In genomic region chr2:170711196-170711773, GRCh38 we compare ENCODE assay signal across 20 cellular contexts. TPM values are rescaled to one million over a fixed set of nuclear protein-coding genes. Genes with fewer than 3 reads are reported as not detected.
A peak's percentile ranks its signal among the peaks of the same experiment; 100 is the strongest.
DNase-seq lines count a peak whose midpoint lies in the region; ATAC-seq and TF ChIP-seq lines count a peak whose summit lies in the region.
"Had no signal": no experiment of that assay in that cellular context is flagged by ENCODE, and none has a peak within 500 bp of the region (broad histone marks: within the 10 kb centered on the region; RNA-seq: fewer than 3 reads in every experiment).

No MANE protein-coding gene starts in this region.

- peak overlapping the region; percentile 73 for H3K4me2 ChIP-seq in mesenchymal stem cell (ENCODE audit: low read length, poor library complexity, severe bottlenecking)

- H2BK15ac ChIP-seq in mesenchymal stem cell (ENCODE audit: low read depth, poor library complexity, severe bottlenecking): peak overlapping the region; percentile 52

- no peak overlapping the region for H4K91ac ChIP-seq in mesenchymal stem cell (ENCODE audit: low read length)

- no peak overlapping the region for H3K4ac ChIP-seq in mesenchymal stem cell (ENCODE audit: low read depth in 1 of 2, low read length in 2 of 2)

- no peak overlapping the region for H2AK5ac ChIP-seq in mesenchymal stem cell (ENCODE audit: low read length, severe bottlenecking)

- H3K9me3 Mint-ChIP-seq in T-helper 2 cell treated with Interferon-gamma antibody and Interleukin-4, amounts not matched to agents 5 μg/mL and 100 μg/mL, for 36 hours: no peaks in the 10 kb centered on the region
- no peaks in the 10 kb centered on the region for H3K9me3 Mint-ChIP-seq in WTC11
- H3K9me3 Mint-ChIP-seq in stimulated activated naive B cell treated with anti-CD40 and anti-IgM and Interleukin-4, amounts not matched to agents 10 μg/mL and 1 μg/mL and 100 μg/mL, for 72 hours: peaks cover 3% of the 10 kb centered on the region in 2 donors

- H2BK12ac ChIP-seq in mesenchymal stem cell (ENCODE audit: low read length in 2 of 2): no peak overlapping the region

- no peak overlapping the region for H3K23ac ChIP-seq in mesenchymal stem cell (ENCODE audit: low read length in 2 of 2)

- no peak overlapping the region for H2BK120ac ChIP-seq in mesenchymal stem cell (ENCODE audit: low read depth, low read length)

- TF ChIP-seq CTCF in WTC11 (IDR thresholded peaks at IDR 0.05): no peak

- 4% methylated on average over 8 of the region's 9 CpGs for WGBS in mesenchymal stem cell

- no peaks in the 10 kb centered on the region for H3K79me1 ChIP-seq in mesenchymal stem cell (replicated peaks; ENCODE audit: low read length, poor library complexity, severe bottlenecking)

- no peak overlapping the region for H3K27ac Mint-ChIP-seq in T-helper 2 cell treated with Interferon-gamma antibody and Interleukin-4, amounts not matched to agents 5 μg/mL and 100 μg/mL, for 36 hours
- no peak overlapping the region for H3K27ac Mint-ChIP-seq in WTC11
- H3K27ac Mint-ChIP-seq in stimulated activated naive B cell treated with anti-CD40 and anti-IgM and Interleukin-4, amounts not matched to agents 10 μg/mL and 1 μg/mL and 100 μg/mL, for 72 hours: peak overlapping the region; percentile 56
- H3K27ac Mint-ChIP-seq: T-helper 17 cell had no signal

- POLR2A ChIA-PET in WTC11 (lab: Charles Lee): interaction anchor here (0.8 kb wide), 1 partner anchor 299 kb away, joined by 3 read pairs; no protein-coding TSS in a partner anchor

- H2BK5ac ChIP-seq in mesenchymal stem cell (ENCODE audit: low read depth, low read length, poor library complexity, severe bottlenecking): no peak overlapping the region

- peaks cover 80 to 91% of the 10 kb centered on the region in 2 experiments for H3K27me3 ChIP-seq in mesenchymal stem cell (ENCODE audit: control insufficient read depth in 1 of 2, insufficient read depth in 1 of 2, low read length in 2 of 2)

- DNase-seq in T-helper 2 cell treated with Interferon-gamma antibody and Interleukin-4, amounts not matched to agents 5 μg/mL and 100 μg/mL, for 36 hours (ENCODE audit: low spot score): no peak
- DNase-seq in T-helper 2 cell: no peak
- DNase-seq in WTC11 (ENCODE audit: low spot score): no peak
- no peak for DNase-seq in mesenchymal stem cell
- DNase-seq in stimulated activated naive B cell treated with anti-CD40 and anti-IgM and Interleukin-4, amounts not matched to agents 10 μg/mL and 1 μg/mL and 100 μg/mL, for 72 hours: no peak
- no peak for DNase-seq in NCI-H345 treated with DMSO at 0.1 percent for 48 hours (lab: John Stamatoyannopoulos, UW; ENCODE audit: unreplicated experiment)
- DNase-seq: activated CD4-positive, CD25-positive, alpha-beta regulatory T cell treated with anti-CD3 and anti-CD28 coated beads, Interleukin-2, amount 50 U/mL, for 72 hours; esophagus squamous epithelium; spleen; T-helper 17 cell had no signal

- H3K9ac ChIP-seq in mesenchymal stem cell (ENCODE audit: low read length): no peak overlapping the region

- H3K27ac ChIP-seq in mesenchymal stem cell (ENCODE audit: low read length, poor library complexity, severe bottlenecking): no peak overlapping the region
- H3K27ac ChIP-seq: body of pancreas, esophagus squamous epithelium, spleen, upper lobe of left lung had no signal

- H3K4me3 Mint-ChIP-seq in T-helper 2 cell treated with Interferon-gamma antibody and Interleukin-4, amounts not matched to agents 5 μg/mL and 100 μg/mL, for 36 hours: peak overlapping the region; percentile 47
- H3K4me3 Mint-ChIP-seq in WTC11: peak overlapping the region; percentile 69
- no peak overlapping the region for H3K4me3 Mint-ChIP-seq in stimulated activated naive B cell treated with anti-CD40 and anti-IgM and Interleukin-4, amounts not matched to agents 10 μg/mL and 1 μg/mL and 100 μg/mL, for 72 hours

- H3K9me3 ChIP-seq in mesenchymal stem cell (ENCODE audit: control insufficient read depth, low read length): no peaks in the 10 kb centered on the region
- H3K9me3 ChIP-seq: body of pancreas, esophagus squamous epithelium, spleen, upper lobe of left lung had no signal

- peaks cover 34% of the 10 kb centered on the region for H3K4me1 ChIP-seq in mesenchymal stem cell (ENCODE audit: control insufficient read depth, insufficient read depth, low read depth, low read length)

- no peak overlapping the region for H3K14ac ChIP-seq in mesenchymal stem cell (ENCODE audit: low read length in 2 of 2)

- ATAC-seq in WTC11 (no peak), GM18502 (IDR thresholded peaks at IDR 0.05; ENCODE audit: poor library complexity, unreplicated experiment) (no peak), GM21447 (IDR thresholded peaks at IDR 0.05; ENCODE audit: unreplicated experiment) (no peak)
- no peak for ATAC-seq in stimulated activated naive B cell treated with anti-CD40 and anti-IgM and Interleukin-4, amounts not matched to agents 10 μg/mL and 1 μg/mL and 100 μg/mL, for 72 hours (replicated peaks)
- ATAC-seq: body of pancreas, K562, Right ventricle myocardium inferior, T-helper 17 cell had no signal

- peaks cover 25% of the 10 kb centered on the region for H3K4me1 Mint-ChIP-seq in T-helper 2 cell treated with Interferon-gamma antibody and Interleukin-4, amounts not matched to agents 5 μg/mL and 100 μg/mL, for 36 hours (ENCODE audit: low read depth)
- H3K4me1 Mint-ChIP-seq in WTC11: peaks cover 51% of the 10 kb centered on the region
- peaks cover 17 to 23% of the 10 kb centered on the region in 2 donors for H3K4me1 Mint-ChIP-seq in stimulated activated naive B cell treated with anti-CD40 and anti-IgM and Interleukin-4, amounts not matched to agents 10 μg/mL and 1 μg/mL and 100 μg/mL, for 72 hours

- H3K27me3 Mint-ChIP-seq in T-helper 2 cell treated with Interferon-gamma antibody and Interleukin-4, amounts not matched to agents 5 μg/mL and 100 μg/mL, for 36 hours (ENCODE audit: low read depth): peaks cover 76% of the 10 kb centered on the region
- peaks cover 100% of the 10 kb centered on the region for H3K27me3 Mint-ChIP-seq in WTC11 (ENCODE audit: low read depth)
- peaks cover 58 to 76% of the 10 kb centered on the region in 2 donors for H3K27me3 Mint-ChIP-seq in stimulated activated naive B cell treated with anti-CD40 and anti-IgM and Interleukin-4, amounts not matched to agents 10 μg/mL and 1 μg/mL and 100 μg/mL, for 72 hours

- H3K36me3 Mint-ChIP-seq in T-helper 2 cell treated with Interferon-gamma antibody and Interleukin-4, amounts not matched to agents 5 μg/mL and 100 μg/mL, for 36 hours (ENCODE audit: low read depth): no peaks in the 10 kb centered on the region
- peaks cover 2% of the 10 kb centered on the region; the same call in 1 of the 2 replicates for H3K36me3 Mint-ChIP-seq in WTC11
- H3K36me3 Mint-ChIP-seq in stimulated activated naive B cell treated with anti-CD40 and anti-IgM and Interleukin-4, amounts not matched to agents 10 μg/mL and 1 μg/mL and 100 μg/mL, for 72 hours: peaks cover 2 to 3% of the 10 kb centered on the region in 2 donors

- H3K4me3 ChIP-seq in mesenchymal stem cell (ENCODE audit: insufficient read depth in 1 of 2, low read depth in 1 of 2, low read length in 2 of 2): no peak overlapping the region
- H3K4me3 ChIP-seq: body of pancreas, K562, upper lobe of left lung had no signal

- H4K8ac ChIP-seq in mesenchymal stem cell (ENCODE audit: low read length): no peak overlapping the region

- no peak overlapping the region for H2AFZ ChIP-seq in mesenchymal stem cell (ENCODE audit: low read depth, low read length)

- H3K36me3 ChIP-seq in mesenchymal stem cell (ENCODE audit: control insufficient read depth in 1 of 2, insufficient read depth in 2 of 2, low read depth in 1 of 2, low read length in 2 of 2): no peaks in the 10 kb centered on the region
- H3K36me3 ChIP-seq: esophagus squamous epithelium, spleen, upper lobe of left lung had no signal

- CTCF ChIA-PET in WTC11 (lab: Charles Lee): interaction anchor here (1.1 to 7.4 kb wide), 6 partner anchors 10 to 350 kb away, joined by 3 to 92 read pairs (median 4); partner anchors contain the start of gene GAD1

- no peak overlapping the region for H3K18ac ChIP-seq in mesenchymal stem cell (ENCODE audit: low read depth in 1 of 2, low read length in 2 of 2)

TF ChIP-seq in WTC11, 78 proteins besides CTCF, POLR2A, EP300 and RAD21:
- TF ChIP-seq ZNF219 (CRISPR knock-in tag; IDR thresholded peaks at IDR 0.05; ENCODE audit: borderline replicate concordance) (no peak), ETV6 (CRISPR knock-in tag; IDR thresholded peaks at IDR 0.05) (peak; percentile 6; the same call in 1 of the 2 replicates)

RNA-seq across cellular contexts. Expression of gene SP5, which starts 3.9 kb away (rescaled TPM):
- total RNA-seq in WTC11 (2021): 1.7 to 9.7 TPM (median 7.0 TPM) in 3 replicates
- polyA plus RNA-seq in mesenchymal stem cell (2013, experiment 1 of 2): not detected
- not detected for polyA plus RNA-seq in mesenchymal stem cell (2013, experiment 2 of 2)
- total RNA-seq: A673, dermis microvascular lymphatic vessel endothelial cell, mononuclear cell, spleen, T-helper 17 cell had no signal

RNA-seq across cellular contexts. Expression of gene ERICH2, which starts 58.9 kb away (rescaled TPM):
- total RNA-seq in WTC11 (2021): 1.1 to 1.6 TPM (median 1.1 TPM) in 3 replicates
- 0.28 TPM for polyA plus RNA-seq in mesenchymal stem cell (2013, experiment 1 of 2)
- not detected for polyA plus RNA-seq in mesenchymal stem cell (2013, experiment 2 of 2)
- total RNA-seq: A673, body of pancreas, Daoy, dermis microvascular lymphatic vessel endothelial cell, esophagus squamous epithelium, mononuclear cell, Right ventricle myocardium inferior, spleen, T-helper 17 cell had no signal

Comparison
In these comparisons a context has a peak if more than half of its experiments do, and no peak if none do; other contexts are left out.
1. H3K4me3 Mint-ChIP-seq: peak in T-helper 2 cell treated with Interferon-gamma antibody and Interleukin-4, amounts not matched to agents 5 μg/mL and 100 μg/mL, for 36 hours (single experiment) and WTC11 (single experiment); none in stimulated activated naive B cell treated with anti-CD40 and anti-IgM and Interleukin-4, amounts not matched to agents 10 μg/mL and 1 μg/mL and 100 μg/mL, for 72 hours (0 of 2).